8 cellular contexts compared by ENCODE assay signal in the genomic region with DNA sequence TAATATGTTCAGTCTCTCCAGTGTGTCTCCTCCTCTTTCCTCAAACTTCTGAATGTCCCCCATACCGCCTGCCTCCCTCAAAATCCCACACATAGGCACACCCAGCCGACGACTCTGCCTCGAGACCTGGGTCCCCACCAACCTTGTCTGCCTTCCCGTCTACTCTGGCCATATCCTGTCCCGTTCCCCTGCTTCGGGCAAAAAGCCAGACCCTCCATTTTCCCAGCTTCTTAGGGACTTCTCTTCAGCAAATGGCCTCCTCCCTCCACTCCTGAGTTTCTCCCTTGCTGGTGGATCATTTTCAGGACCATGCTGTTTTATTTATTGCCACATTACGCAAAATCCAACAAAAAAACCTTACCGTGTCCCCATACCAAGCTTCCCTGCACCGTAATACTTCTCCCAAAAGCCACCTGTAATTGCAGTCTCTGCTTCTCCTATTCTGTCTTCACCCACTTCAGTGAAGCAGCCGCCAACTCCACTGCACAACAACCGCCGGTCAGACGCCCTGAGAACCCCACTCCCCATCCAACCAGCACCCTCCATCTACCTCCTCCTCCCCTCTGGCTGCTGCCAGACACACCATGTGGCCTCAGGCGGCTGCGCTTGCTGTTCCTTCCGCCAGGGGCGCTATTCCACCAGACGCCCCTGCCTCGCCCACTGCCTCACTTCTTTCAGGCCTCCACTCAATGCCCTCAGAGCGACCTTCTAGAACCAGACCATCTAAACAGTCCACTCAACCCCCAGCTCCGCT.
DNase-seq lines count a peak whose midpoint lies in the region; ATAC-seq and TF ChIP-seq lines count a peak whose summit lies in the region.

No MANE protein-coding gene starts in this region.

- no peak overlapping the region for H3K9ac ChIP-seq in KMS-11

- H3K79me2 ChIP-seq in KMS-11 (ENCODE audit: insufficient read depth, low read depth) = no peaks in the 10 kb centered on the region

- H3K27me3 ChIP-seq in KMS-11 (ENCODE audit: insufficient read depth, low read depth) = no peaks in the 10 kb centered on the region

- H3K4me3 ChIP-seq in KMS-11 (IDR thresholded peaks at IDR 0.05; ENCODE audit: insufficient read depth, low read depth, low read length) (no peak overlapping the region), foreskin fibroblast (ENCODE audit: low read depth in 1 of 2, low read length in 2 of 2) (no peak overlapping the region)

- H2AFZ ChIP-seq in KMS-11 (ENCODE audit: low read depth) = no peak overlapping the region

- DNase-seq in D341Med (ENCODE audit: low spot score) (peak; percentile 77), foreskin fibroblast (no peak), NCI-H2107 treated with DMSO at 0.1 percent for 48 hours (lab: John Stamatoyannopoulos, UW; ENCODE audit: unreplicated experiment) (no peak), NCI-H345 (lab: John Stamatoyannopoulos, UW) (no peak)
- peak; percentile 25 for DNase-seq in activated CD4-positive, alpha-beta T cell treated with anti-CD3 and anti-CD28 coated beads, Interleukin-2, amount 50 U/mL, for 1 hour
- DNase-seq in stimulated activated CD4-positive, alpha-beta T cell treated with anti-CD3 and anti-CD28 coated beads, Interleukin-1b, Interleukin-23, amount 100 ng/mL, for 4 hours (ENCODE audit: low read depth in 2 of 2) = peak; percentile 19 to 28

- H3K36me3 ChIP-seq in KMS-11 (ENCODE audit: insufficient read depth) = no peaks in the 10 kb centered on the region

- TF ChIP-seq CTCF in KMS-11 (conservative IDR thresholded peaks at IDR 0.05; ENCODE audit: low read depth, low read length) = peak; percentile 41
- peak; percentile 59 for TF ChIP-seq CTCF in foreskin fibroblast (IDR thresholded peaks at IDR 0.05; ENCODE audit: low read depth, low read length)

- H3K4me2 ChIP-seq in KMS-11 = no peak overlapping the region

- no peak overlapping the region for H3K27ac ChIP-seq in KMS-11

- no peaks in the 10 kb centered on the region for H4K20me1 ChIP-seq in KMS-11 (ENCODE audit: insufficient read depth)

- no peaks in the 10 kb centered on the region for H3K4me1 ChIP-seq in KMS-11 (ENCODE audit: low read depth, poor library complexity, severe bottlenecking)

- peak; percentile 79 for ATAC-seq in GM21515 (IDR thresholded peaks at IDR 0.05; ENCODE audit: unreplicated experiment)

Comparison
In these comparisons a context has a peak if more than half of its experiments do, and no peak if none do; other contexts are left out.
1. DNase-seq: peak in D341Med (single experiment), activated CD4-positive, alpha-beta T cell treated with anti-CD3 and anti-CD28 coated beads, Interleukin-2, amount 50 U/mL, for 1 hour (single experiment) and stimulated activated CD4-positive, alpha-beta T cell treated with anti-CD3 and anti-CD28 coated beads, Interleukin-1b, Interleukin-23, amount 100 ng/mL, for 4 hours (2 of 2); none in foreskin fibroblast (0 of 2), NCI-H2107 treated with DMSO at 0.1 percent for 48 hours (single experiment) and NCI-H345 (single experiment).